In the genomic region with DNA sequence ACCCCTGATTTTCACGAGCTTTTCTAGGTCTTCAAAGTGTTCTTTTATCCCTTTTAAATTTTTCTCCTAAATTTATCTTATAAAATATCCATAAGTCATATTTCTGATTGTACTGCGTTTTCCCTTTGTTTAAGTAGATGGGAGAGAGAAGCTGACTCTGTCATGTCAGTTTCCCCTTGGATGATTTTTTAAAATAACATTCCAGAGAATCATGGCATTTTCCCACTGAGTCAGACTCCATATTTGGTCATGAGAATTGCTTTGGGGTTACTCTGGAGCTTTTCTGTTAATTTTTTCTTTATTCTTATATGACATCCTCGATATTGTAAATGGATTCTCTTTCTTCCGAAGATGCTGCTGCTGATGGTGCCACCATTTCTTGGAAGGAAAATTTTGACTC, we compare ENCODE assay signal across 19 cellular contexts. TPM values are rescaled to one million over a fixed set of nuclear protein-coding genes. Genes with fewer than 3 reads are reported as not detected.
A peak's percentile ranks its signal among the peaks of the same experiment; 100 is the strongest.
DNase-seq lines count a peak whose midpoint lies in the region; ATAC-seq, FAIRE-seq and TF ChIP-seq lines count a peak whose summit lies in the region.
"Had no signal": no experiment of that assay in that cellular context is flagged by ENCODE, and none has a peak within 500 bp of the region (broad histone marks: within the 10 kb centered on the region; RNA-seq: fewer than 3 reads in every experiment).

No MANE protein-coding gene starts in this region.

- H3K9me3 ChIP-seq in A549, result no peaks in the 10 kb centered on the region
- H3K9me3 ChIP-seq: Peyer's patch had no signal

- FAIRE-seq in A549 (lab: Jason Lieb, UNC), result no peak
- FAIRE-seq: A204.1, GM12891 had no signal

- CTCF ChIA-PET in A549 (lab: Yijun Ruan, JAX), result interaction anchor here (0.6 to 4.3 kb wide), 4 partner anchors 8 to 138 kb away, joined by 3 to 36 read pairs (median 6); no protein-coding TSS in a partner anchor

- POLR2A ChIA-PET in A549 (lab: Yijun Ruan, JAX), result interaction anchor here (0.9 kb wide), 1 partner anchor 9 kb away, joined by 3 read pairs; no protein-coding TSS in a partner anchor

- H3K9me3 Mint-ChIP-seq in activated naive CD4-positive, alpha-beta T cell treated with anti-CD3 and anti-CD28 coated beads, Interleukin-2, amount 50 U/mL, for 72 hours, result no peaks in the 10 kb centered on the region
- H3K9me3 Mint-ChIP-seq: activated CD4-positive, alpha-beta T cell treated with anti-CD3 and anti-CD28 coated beads, Interleukin-2, amount 10 ng/mL, durations not matched to agents 24 days and 14 days; activated T-helper 2 cell treated with anti-CD3 and anti-CD28 coated beads, Interferon-gamma antibody, Interleukin-2, Interleukin-4, amounts not matched to agents 10 μg/mL and 5 μg/mL and 100 μg/mL, durations not matched to agents 14 hours and 24 hours and 36 hours had no signal

- no peak for ATAC-seq in A549
- ATAC-seq in activated naive CD4-positive, alpha-beta T cell treated with anti-CD3 and anti-CD28 coated beads, Interleukin-2, amount 50 U/mL, for 72 hours, result no peak

- no peaks in the 10 kb centered on the region for H3K36me3 Mint-ChIP-seq in activated naive CD4-positive, alpha-beta T cell treated with anti-CD3 and anti-CD28 coated beads, Interleukin-2, amount 50 U/mL, for 72 hours

- no peak overlapping the region for H3K27ac Mint-ChIP-seq in activated naive CD4-positive, alpha-beta T cell treated with anti-CD3 and anti-CD28 coated beads, Interleukin-2, amount 50 U/mL, for 72 hours
- H3K27ac Mint-ChIP-seq: activated CD4-positive, alpha-beta T cell treated with anti-CD3 and anti-CD28 coated beads, Interleukin-2, amount 10 ng/mL, durations not matched to agents 24 days and 14 days; activated T-helper 2 cell treated with anti-CD3 and anti-CD28 coated beads, Interferon-gamma antibody, Interleukin-2, Interleukin-4, amounts not matched to agents 10 μg/mL and 5 μg/mL and 100 μg/mL, durations not matched to agents 14 hours and 24 hours and 36 hours had no signal

- TF ChIP-seq CTCF in A549 (IDR thresholded peaks at IDR 0.05), result no peak

- WGBS in A549 (ENCODE audit: missing lambda C conversion rate), result 18% methylated on average over 4 of the region's 4 CpGs

- no peak overlapping the region for H3K27ac ChIP-seq in A549
- H3K27ac ChIP-seq in caudate nucleus (ENCODE audit: low read depth, low read length), result peak overlapping the region; percentile 11
- H3K27ac ChIP-seq: cardiac muscle cell, parathyroid adenoma, Peyer's patch had no signal

- peaks cover 8% of the 10 kb centered on the region; the same call in 2 of the 3 replicates for H3K4me1 ChIP-seq in A549
- H3K4me1 ChIP-seq: parathyroid adenoma had no signal

- peak overlapping the region; percentile 23 for H3K4me2 ChIP-seq in A549

- TF ChIP-seq POLR2A in A549 (IDR thresholded peaks at IDR 0.05; ENCODE audit: low read length), result no peak

- no peak overlapping the region for H3K4me3 ChIP-seq in A549
- H3K4me3 ChIP-seq: cardiac muscle cell, Peyer's patch had no signal

- DNase-seq in A549 (ENCODE audit: low read depth in 1 of 2, low spot score in 1 of 2) (no peak), HS-5 (ENCODE audit: low read depth) (peak; percentile 53), caudate nucleus (lab: John Stamatoyannopoulos, UW) (peak in 2 of 61 donors; percentile 8), kidney glomerular epithelial cell (lab: John Stamatoyannopoulos, UW) (peak; percentile 88), foreskin melanocyte (no peak), NCI-H774 (lab: John Stamatoyannopoulos, UW) (no peak), globus pallidus (ENCODE audit: low spot score) (no peak)
- DNase-seq in activated naive CD4-positive, alpha-beta T cell treated with anti-CD3 and anti-CD28 coated beads, Interleukin-2, amount 50 U/mL, for 72 hours (ENCODE audit: low spot score in 2 of 2), result no peak
- DNase-seq: activated CD4-positive, alpha-beta T cell treated with anti-CD3 and anti-CD28 coated beads, Interleukin-2, amount 10 ng/mL, durations not matched to agents 24 days and 14 days; DMS153; mesendoderm; NCI-H1694; NCI-H526 had no signal

- no peak for TF ChIP-seq RAD21 in A549 (conservative IDR thresholded peaks at IDR 0.05 in 1 of 2, IDR thresholded peaks at IDR 0.05 in 1 of 2)

- no peak for TF ChIP-seq EP300 in A549 (IDR thresholded peaks at IDR 0.05)

TF ChIP-seq in A549, 52 proteins besides CTCF, POLR2A, EP300 and RAD21:
- TF ChIP-seq SMC3 (IDR thresholded peaks at IDR 0.05) (no peak), HDAC2 (IDR thresholded peaks at IDR 0.05) (no peak), NFE2L2 (conservative IDR thresholded peaks at IDR 0.05; ENCODE audit: low read length) (no peak), KDM1A (IDR thresholded peaks at IDR 0.05; ENCODE audit: low read depth) (no peak), MAZ (IDR thresholded peaks at IDR 0.05; ENCODE audit: borderline replicate concordance, low read depth, low read length) (no peak), MAX (IDR thresholded peaks at IDR 0.05) (no peak), MYC (IDR thresholded peaks at IDR 0.05; ENCODE audit: borderline replicate concordance, low read length) (no peak), RNF2 (IDR thresholded peaks at IDR 0.05; ENCODE audit: borderline replicate concordance, low read depth) (no peak), ESRRA (IDR thresholded peaks at IDR 0.05; ENCODE audit: borderline replicate concordance, low read length) (no peak)
- TF ChIP-seq, protein P1, sequence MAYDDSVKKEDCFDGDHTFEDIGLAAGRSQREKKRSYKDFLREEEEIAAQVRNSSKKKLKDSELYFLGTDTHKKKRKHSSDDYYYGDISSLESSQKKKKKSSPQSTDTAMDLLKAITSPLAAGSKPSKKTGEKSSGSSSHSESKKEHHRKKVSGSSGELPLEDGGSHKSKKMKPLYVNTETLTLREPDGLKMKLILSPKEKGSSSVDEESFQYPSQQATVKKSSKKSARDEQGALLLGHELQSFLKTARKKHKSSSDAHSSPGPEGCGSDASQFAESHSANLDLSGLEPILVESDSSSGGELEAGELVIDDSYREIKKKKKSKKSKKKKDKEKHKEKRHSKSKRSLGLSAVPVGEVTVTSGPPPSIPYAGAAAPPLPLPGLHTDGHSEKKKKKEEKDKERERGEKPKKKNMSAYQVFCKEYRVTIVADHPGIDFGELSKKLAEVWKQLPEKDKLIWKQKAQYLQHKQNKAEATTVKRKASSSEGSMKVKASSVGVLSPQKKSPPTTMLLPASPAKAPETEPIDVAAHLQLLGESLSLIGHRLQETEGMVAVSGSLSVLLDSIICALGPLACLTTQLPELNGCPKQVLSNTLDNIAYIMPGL (CRISPR knock-in tag; IDR thresholded peaks at IDR 0.05; ENCODE audit: borderline replicate concordance), result no peak
TF ChIP-seq in A549: peak in this region for 0.

RNA-seq across cellular contexts. Expression of gene UMPS, which starts 28.6 kb away (rescaled TPM):
- 54.2 and 64.4 TPM in 2 replicates for polyA plus RNA-seq in A549 (2011; rRNA removed)
- 31.4 and 35.8 TPM in 2 replicates for polyA plus RNA-seq in A549 (2012; cell fraction: cytosol; rRNA removed)
- polyA plus RNA-seq in A549 (2012; cell fraction: nucleus; rRNA removed), result 18.6 and 34.3 TPM in 2 replicates
- 53.0 to 61.8 TPM (median 53.1 TPM) in 3 replicates for polyA plus RNA-seq in A549 (2017; fragmentation: RNase III; extraction: RNeasy Plus Mini Kit Qiagen cat#74134 plus additional on column Dnase treatment)
- polyA minus RNA-seq in A549 (2011; rRNA and poly(A)+ RNA removed), result 48.8 and 63.8 TPM in 2 replicates
- 10 to 100 TPM; 32.2 to 45.6 TPM for total RNA-seq in activated naive CD4-positive, alpha-beta T cell treated with anti-CD3 and anti-CD28 coated beads, Interleukin-2, amount 50 U/mL, for 72 hours

Comparison
In these comparisons a context has a peak if more than half of its experiments do, and no peak if none do; other contexts are left out.
1. DNase-seq: peak in HS-5 (single experiment) and kidney glomerular epithelial cell (single experiment); none in A549 (0 of 2), foreskin melanocyte (single experiment), activated naive CD4-positive, alpha-beta T cell treated with anti-CD3 and anti-CD28 coated beads, Interleukin-2, amount 50 U/mL, for 72 hours (0 of 2), NCI-H774 (single experiment) and globus pallidus (single experiment).